8 cellular contexts compared by ENCODE assay signal in genomic region chr17:78986048-78986648, GRCh38. TPM values are rescaled to one million over a fixed set of nuclear protein-coding genes. Genes with fewer than 3 reads are reported as not detected.
A peak's percentile ranks its signal among the peaks of the same experiment; 100 is the strongest.
DNase-seq lines count a peak whose midpoint lies in the region; ATAC-seq and TF ChIP-seq lines count a peak whose summit lies in the region.

No MANE protein-coding gene starts in this region.

- peak overlapping the region; percentile 55 for H2AFZ ChIP-seq in PC-3 (ENCODE audit: low read length)

- no peaks in the 10 kb centered on the region for H3K27me3 ChIP-seq in PC-3 (ENCODE audit: low read length)

- peaks cover 0 to 2% (median 0%) of the 10 kb centered on the region in 7 donors for H3K9me3 Mint-ChIP-seq in naive B cell

- H3K27ac ChIP-seq in PC-3 (ENCODE audit: low read length) = peak overlapping the region; percentile 69

- CTCF ChIA-PET in PC-3 (lab: Charles Lee) = interaction anchor here (0.7 to 1.0 kb wide), 5 partner anchors 10 to 1115 kb away, joined by 3 to 5 read pairs (median 3); partner anchors contain the start of gene GAA

- peaks cover 0 to 4% of the 10 kb centered on the region in 2 donors for H3K36me3 Mint-ChIP-seq in naive B cell

- no peak for TF ChIP-seq POLR2A in GM18505 (IDR thresholded peaks at IDR 0.05; ENCODE audit: borderline replicate concordance, extremely low read depth, insufficient read depth, insufficient read length)

- no peaks in the 10 kb centered on the region for H3K79me2 ChIP-seq in PC-3 (ENCODE audit: low read length)

- no peaks in the 10 kb centered on the region for H3K27me3 Mint-ChIP-seq in naive B cell

- no peaks in the 10 kb centered on the region for H3K9me3 ChIP-seq in PC-3 (ENCODE audit: low read length)

- H3K4me3 Mint-ChIP-seq in naive B cell = peak overlapping the region in 7 of 8 donors; percentile 21 to 84 (median 53)

- BruUV-seq in PC-3 (replicated peaks; lab: Mats Ljungman, UMichigan) = no TSS peak

- peak overlapping the region; percentile 55 for H3K4me3 ChIP-seq in PC-3 (ENCODE audit: low read length)

- intact Hi-C loops in PC-3 (cut with micrococcal nuclease) = loop anchor here (1.0 to 2.0 kb wide), 2 partner anchors 11 to 57 kb away; no protein-coding TSS in a partner anchor

- peaks cover 31% of the 10 kb centered on the region for H3K4me1 ChIP-seq in PC-3 (ENCODE audit: insufficient read depth, low read length)

- DNase-seq in NCI-H510A treated with DMSO at 0.1 percent for 48 hours (lab: John Stamatoyannopoulos, UW) (peak; percentile 51), NCI-H510A (lab: John Stamatoyannopoulos, UW) (no peak), PC-3 (peak; percentile 42), dermis microvascular lymphatic vessel endothelial cell (ENCODE audit: low read depth in 2 of 2) (peak; percentile 75 to 83), naive B cell (no peak), epidermal melanocyte (ENCODE audit: insufficient read length, low spot score) (no peak)
- no peak for DNase-seq in stimulated activated CD4-positive, alpha-beta T cell treated with anti-CD3 and anti-CD28 coated beads, Interleukin-4, amount 100 ng/mL, for 4 hours

- H3K4me2 ChIP-seq in PC-3 (ENCODE audit: low read length) = peak overlapping the region; percentile 81

- peaks cover 9 to 16% (median 14%) of the 10 kb centered on the region in 3 donors for H3K4me1 Mint-ChIP-seq in naive B cell

- H3K9ac ChIP-seq in PC-3 (ENCODE audit: low read length) = peak overlapping the region; percentile 28

- TF ChIP-seq CTCF in PC-3 (conservative IDR thresholded peaks at IDR 0.05; ENCODE audit: low read depth, low read length) = peak; percentile 45

- no peaks in the 10 kb centered on the region for H3K9me2 ChIP-seq in PC-3 (replicated peaks; ENCODE audit: low read length)

- peaks cover 11% of the 10 kb centered on the region for H3K36me3 ChIP-seq in PC-3 (ENCODE audit: low read depth, low read length)

- POLR2A ChIA-PET in PC-3 (lab: Charles Lee; ENCODE audit: unreplicated experiment) = no interaction called here

- ATAC-seq in PC-3 = peak; percentile 32
- peak; percentile 85 to 89 for ATAC-seq in naive B cell (ENCODE audit: low read depth in 2 of 2)
- no peak for ATAC-seq in GM18505 (IDR thresholded peaks at IDR 0.05; ENCODE audit: unreplicated experiment)

- H3F3A ChIP-seq in PC-3 (ENCODE audit: low read length, unreplicated experiment) = peaks cover 7% of the 10 kb centered on the region

- peak overlapping the region in 3 of 6 donors; percentile 38 to 66 (median 65) for H3K27ac Mint-ChIP-seq in naive B cell

- no peaks in the 10 kb centered on the region for H4K20me1 ChIP-seq in PC-3 (ENCODE audit: low read length)

RNA-seq across cellular contexts. Expression of gene LGALS3BP, which starts 6.4 kb away (rescaled TPM):
- 72.4 and 121 TPM in 2 replicates for total RNA-seq in PC-3 (2014; rRNA removed)
- 1.4 and 2.8 TPM in 2 replicates for total RNA-seq in dermis microvascular lymphatic vessel endothelial cell
- polyA plus RNA-seq in naive B cell (ENCODE audit: low read depth in 6 of 6) = 10 to 100 TPM in 1 of 6 donors, 1 to 10 TPM in 5; 1.2 to 17.1 (median 3.7) TPM

RNA-seq across cellular contexts. Expression of gene CANT1, which starts 23.4 kb away (rescaled TPM):
- total RNA-seq in PC-3 (2014; rRNA removed) (191 and 220 TPM in 2 replicates), dermis microvascular lymphatic vessel endothelial cell (40.3 and 53.5 TPM in 2 replicates)
- 1 to 10 TPM; 3.7 to 9.7 (median 6.0) TPM for polyA plus RNA-seq in naive B cell (ENCODE audit: low read depth in 6 of 6)

RNA-seq across cellular contexts. Expression of gene C1QTNF1, which starts 37.8 kb away (rescaled TPM):
- 18.6 and 21.0 TPM in 2 replicates for total RNA-seq in PC-3 (2014; rRNA removed)
- total RNA-seq in dermis microvascular lymphatic vessel endothelial cell = 8.3 and 10.7 TPM in 2 replicates
- not detected for polyA plus RNA-seq in naive B cell (ENCODE audit: low read depth in 6 of 6)

Comparison
In these comparisons a context has a peak if more than half of its experiments do, and no peak if none do; other contexts are left out.
1. DNase-seq: peak in NCI-H510A treated with DMSO at 0.1 percent for 48 hours (single experiment), PC-3 (single experiment) and dermis microvascular lymphatic vessel endothelial cell (2 of 2); none in NCI-H510A (single experiment), naive B cell (single experiment), epidermal melanocyte (single experiment) and stimulated activated CD4-positive, alpha-beta T cell treated with anti-CD3 and anti-CD28 coated beads, Interleukin-4, amount 100 ng/mL, for 4 hours (0 of 2).
2. RNA of gene LGALS3BP, which starts 6.4 kb away (total RNA-seq): 72.4 to 121 TPM in PC-3; 1.4 to 2.8 TPM in dermis microvascular lymphatic vessel endothelial cell; every median in the first group is over 10 times any median in the second.